Comparison of ENCODE assay signal across 10 cellular contexts in the genomic region with DNA sequence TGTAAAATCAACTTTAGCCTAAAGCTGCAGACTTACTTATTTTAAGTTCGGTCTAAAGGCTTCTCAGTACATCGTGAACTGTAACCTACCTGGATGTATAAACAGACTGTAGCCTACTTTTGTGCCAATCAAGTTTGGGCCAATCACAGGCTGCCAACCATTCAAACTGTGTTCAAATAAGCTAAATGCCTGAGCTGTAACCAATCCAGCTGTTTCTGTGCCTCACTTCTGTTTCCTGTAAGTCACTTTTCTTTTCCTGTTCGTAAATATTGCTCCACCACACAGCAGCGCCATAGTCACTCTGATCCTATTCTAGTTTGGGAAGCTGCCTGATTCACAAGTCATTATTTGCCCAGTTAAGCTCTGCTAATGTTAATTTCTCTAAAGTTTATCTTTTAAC. TPM values are rescaled to one million over a fixed set of nuclear protein-coding genes. Genes with fewer than 3 reads are reported as not detected.
DNase-seq lines count a peak whose midpoint lies in the region; ATAC-seq, FAIRE-seq and TF ChIP-seq lines count a peak whose summit lies in the region.
"Had no signal": no experiment of that assay in that cellular context is flagged by ENCODE, and none has a peak within 500 bp of the region (broad histone marks: within the 10 kb centered on the region; RNA-seq: fewer than 3 reads in every experiment).

No MANE protein-coding gene starts in this region.

- H3K4me3 Mint-ChIP-seq in activated T-helper 2 cell treated with anti-CD3 and anti-CD28 coated beads, Interferon-gamma antibody, Interleukin-2, Interleukin-4, amounts not matched to agents 10 μg/mL and 5 μg/mL and 100 μg/mL, durations not matched to agents 14 hours and 24 hours and 36 hours (ENCODE audit: low read depth) = no peak overlapping the region

- DNase-seq in A673 (ENCODE audit: low spot score) (peak; percentile 51), GM18507 (ENCODE audit: extremely low spot score, insufficient read length, low read depth) (no peak), RPMI7951 (ENCODE audit: low read depth) (peak; percentile 15), fibroblast of peridontal ligament (ENCODE audit: extremely low read depth) (peak; percentile 45), NCI-H82 treated with DMSO at 0.1 percent for 48 hours (lab: John Stamatoyannopoulos, UW; ENCODE audit: unreplicated experiment) (no peak), ovary (no peak)
- no peak for DNase-seq in activated T-helper 2 cell treated with anti-CD3 and anti-CD28 coated beads, Interferon-gamma antibody, Interleukin-2, Interleukin-4, amounts not matched to agents 10 μg/mL and 5 μg/mL and 100 μg/mL, durations not matched to agents 14 hours and 24 hours and 36 hours (ENCODE audit: low spot score)
- DNase-seq: aorta, NCI-H1436 treated with DMSO at 0.1 percent for 48 hours had no signal

- no peak for TF ChIP-seq EP300 in ovary (IDR thresholded peaks at IDR 0.05)

- TF ChIP-seq CTCF in A673 (conservative IDR thresholded peaks at IDR 0.05; ENCODE audit: low read depth, low read length) (no peak), ovary (IDR thresholded peaks at IDR 0.05) (no peak)

- H3K9me3 ChIP-seq in A673 (ENCODE audit: low read depth, low read length, poor library complexity, severe bottlenecking) (no peaks in the 10 kb centered on the region), ovary (no peaks in the 10 kb centered on the region)

- H3K27me3 Mint-ChIP-seq in activated T-helper 2 cell treated with anti-CD3 and anti-CD28 coated beads, Interferon-gamma antibody, Interleukin-2, Interleukin-4, amounts not matched to agents 10 μg/mL and 5 μg/mL and 100 μg/mL, durations not matched to agents 14 hours and 24 hours and 36 hours (ENCODE audit: low read depth) = peaks cover 21% of the 10 kb centered on the region

- no peak for ATAC-seq in GM19023 (IDR thresholded peaks at IDR 0.05; ENCODE audit: unreplicated experiment)

- H3K4me1 ChIP-seq in A673 (ENCODE audit: insufficient read depth, low read length, poor library complexity, severe bottlenecking) = no peaks in the 10 kb centered on the region
- no peaks in the 10 kb centered on the region for H3K4me1 ChIP-seq in ovary (ENCODE audit: insufficient read depth)

- no peak overlapping the region for H3K27ac Mint-ChIP-seq in activated T-helper 2 cell treated with anti-CD3 and anti-CD28 coated beads, Interferon-gamma antibody, Interleukin-2, Interleukin-4, amounts not matched to agents 10 μg/mL and 5 μg/mL and 100 μg/mL, durations not matched to agents 14 hours and 24 hours and 36 hours

- no peak overlapping the region for H3K4me3 ChIP-seq in A673 (ENCODE audit: low read depth, low read length, poor library complexity, severe bottlenecking)
- no peak overlapping the region for H3K4me3 ChIP-seq in ovary

- CTCF ChIA-PET in A673 (lab: Charles Lee) = interaction anchor here (1.4 kb wide), 1 partner anchor 16 kb away, joined by 3 read pairs; no protein-coding TSS in a partner anchor

- peak; percentile 5 for FAIRE-seq in GM18507 (lab: Jason Lieb, UNC)

- no peaks in the 10 kb centered on the region for H3K27me3 ChIP-seq in A673 (replicated peaks; ENCODE audit: insufficient read depth, low read depth, low read length, poor library complexity)
- no peaks in the 10 kb centered on the region for H3K27me3 ChIP-seq in ovary

- H3K36me3 Mint-ChIP-seq in activated T-helper 2 cell treated with anti-CD3 and anti-CD28 coated beads, Interferon-gamma antibody, Interleukin-2, Interleukin-4, amounts not matched to agents 10 μg/mL and 5 μg/mL and 100 μg/mL, durations not matched to agents 14 hours and 24 hours and 36 hours (ENCODE audit: low read depth) = no peaks in the 10 kb centered on the region

- no TSS peak for BruUV-seq in A673 (replicated peaks; lab: Mats Ljungman, UMichigan)

- H3K36me3 ChIP-seq in A673 (ENCODE audit: insufficient read depth, low read length, poor library complexity, severe bottlenecking) (no peaks in the 10 kb centered on the region), ovary (no peaks in the 10 kb centered on the region)

- H3K27ac ChIP-seq in A673 (ENCODE audit: low read depth, low read length, poor library complexity, severe bottlenecking) = no peak overlapping the region
- no peak overlapping the region for H3K27ac ChIP-seq in ovary

- WGBS in ovary, 3 donors = 43 to 62% (median 51%) methylated on average over 4 of the region's 4 CpGs

- POLR2A ChIA-PET in A673 (lab: Charles Lee; ENCODE audit: low non-redundant PET) = no interaction called here

- intact Hi-C loops in A673 (cut with micrococcal nuclease; ENCODE audit: unreplicated experiment) = no loop called here
- intact Hi-C loops in activated T-helper 2 cell treated with anti-CD3 and anti-CD28 coated beads, Interferon-gamma antibody, Interleukin-2, Interleukin-4, amounts not matched to agents 10 μg/mL and 5 μg/mL and 100 μg/mL, durations not matched to agents 14 hours and 24 hours and 36 hours (cut with micrococcal nuclease) = no loop called here
- intact Hi-C loops in ovary (cut with DNase I) = no loop called here

- H3K4me1 Mint-ChIP-seq in activated T-helper 2 cell treated with anti-CD3 and anti-CD28 coated beads, Interferon-gamma antibody, Interleukin-2, Interleukin-4, amounts not matched to agents 10 μg/mL and 5 μg/mL and 100 μg/mL, durations not matched to agents 14 hours and 24 hours and 36 hours (ENCODE audit: low read depth) = peaks cover 6% of the 10 kb centered on the region

- TF ChIP-seq POLR2A in ovary (IDR thresholded peaks at IDR 0.05) = no peak

- no peaks in the 10 kb centered on the region for H3K9me3 Mint-ChIP-seq in activated T-helper 2 cell treated with anti-CD3 and anti-CD28 coated beads, Interferon-gamma antibody, Interleukin-2, Interleukin-4, amounts not matched to agents 10 μg/mL and 5 μg/mL and 100 μg/mL, durations not matched to agents 14 hours and 24 hours and 36 hours

RNA-seq across cellular contexts. Expression of a gene that starts 37.5 kb away (rescaled TPM):
- total RNA-seq in A673 (2021) (not detected in 2 replicates), ovary (not detected)
- 0.60 and 0.88 TPM in 2 replicates for total RNA-seq in RPMI7951 (2014; rRNA removed; shearing (Covaris generic))
- total RNA-seq in activated T-helper 2 cell treated with anti-CD3 and anti-CD28 coated beads, Interferon-gamma antibody, Interleukin-2, Interleukin-4, amounts not matched to agents 10 μg/mL and 5 μg/mL and 100 μg/mL, durations not matched to agents 14 hours and 24 hours and 36 hours = not detected in 2 replicates
- not detected for polyA plus RNA-seq in ovary
- total RNA-seq: aorta had no signal
- polyA plus RNA-seq: aorta had no signal

RNA-seq across cellular contexts. Expression of a gene that starts 40.3 kb away (rescaled TPM):
- total RNA-seq in A673 (2021) (4.6 and 5.3 TPM in 2 replicates), ovary (1 to 10 TPM; 3.8 to 7.4 (median 5.9) TPM)
- 4.7 and 4.9 TPM in 2 replicates for total RNA-seq in RPMI7951 (2014; rRNA removed; shearing (Covaris generic))
- total RNA-seq in activated T-helper 2 cell treated with anti-CD3 and anti-CD28 coated beads, Interferon-gamma antibody, Interleukin-2, Interleukin-4, amounts not matched to agents 10 μg/mL and 5 μg/mL and 100 μg/mL, durations not matched to agents 14 hours and 24 hours and 36 hours = 6.7 and 7.1 TPM in 2 replicates
- 1 to 10 TPM; 2.7 to 7.1 TPM for polyA plus RNA-seq in ovary

RNA-seq across cellular contexts. Expression of a gene that starts 46.1 kb away (rescaled TPM):
- 6.5 and 7.1 TPM in 2 replicates for total RNA-seq in A673 (2021)
- total RNA-seq in RPMI7951 (2014; rRNA removed; shearing (Covaris generic)) = not detected in 2 replicates
- not detected in 2 replicates for total RNA-seq in activated T-helper 2 cell treated with anti-CD3 and anti-CD28 coated beads, Interferon-gamma antibody, Interleukin-2, Interleukin-4, amounts not matched to agents 10 μg/mL and 5 μg/mL and 100 μg/mL, durations not matched to agents 14 hours and 24 hours and 36 hours
- total RNA-seq in ovary = 10 to 100 TPM in 1 of 7 donors, 1 to 10 TPM in 5, under 1 TPM in 1; 0.83 to 14.0 (median 2.0) TPM
- under 1 TPM; 0.10 to 0.87 TPM for polyA plus RNA-seq in ovary

Comparison
In these comparisons a context has a peak if more than half of its experiments do, and no peak if none do; other contexts are left out.
1. DNase-seq: peak in A673 (single experiment), RPMI7951 (single experiment) and fibroblast of peridontal ligament (single experiment); none in GM18507 (single experiment), activated T-helper 2 cell treated with anti-CD3 and anti-CD28 coated beads, Interferon-gamma antibody, Interleukin-2, Interleukin-4, amounts not matched to agents 10 μg/mL and 5 μg/mL and 100 μg/mL, durations not matched to agents 14 hours and 24 hours and 36 hours (single experiment), NCI-H82 treated with DMSO at 0.1 percent for 48 hours (single experiment) and ovary (0 of 5).